In the genomic region with DNA sequence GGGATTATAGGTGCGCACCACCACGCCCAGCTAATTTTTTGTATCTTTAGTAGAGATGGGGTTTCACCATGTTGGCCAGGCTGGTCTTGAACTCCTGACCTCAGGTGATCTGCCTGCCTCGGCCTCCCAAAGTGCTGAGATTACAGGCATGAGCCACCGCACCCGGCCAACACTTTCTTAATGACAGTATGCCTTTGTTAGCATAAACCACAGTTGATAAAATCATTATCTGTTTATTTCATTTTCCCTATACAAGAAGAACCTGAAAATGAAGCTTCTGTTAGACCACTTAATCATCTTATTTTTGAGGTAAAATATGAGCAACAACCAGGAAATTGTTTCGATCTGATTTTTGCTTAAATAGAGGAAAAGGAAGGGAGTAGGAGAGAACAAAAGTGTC, we compare ENCODE assay signal across 8 cellular contexts. TPM values are rescaled to one million over a fixed set of nuclear protein-coding genes. Genes with fewer than 3 reads are reported as not detected.
DNase-seq lines count a peak whose midpoint lies in the region; ATAC-seq lines count a peak whose summit lies in the region.
"Not testable (repeated sequence)": the region's sequence is repeated elsewhere in the genome, so short reads cannot be mapped to it uniquely, and the experiment has no call there.

No MANE protein-coding gene starts in this region.

- peak overlapping the region; percentile 33 for H3K27ac ChIP-seq in CD4-positive, CD25-positive, alpha-beta regulatory T cell (ENCODE audit: insufficient read depth, low read length, poor library complexity, severe bottlenecking)
- peak overlapping the region; percentile 29 for H3K27ac ChIP-seq in naive thymus-derived CD4-positive, alpha-beta T cell (ENCODE audit: low read depth, low read length)

- H3K4me3 Mint-ChIP-seq in CD4-positive, CD25-positive, alpha-beta regulatory T cell = peak overlapping the region in 1 of 4 donors; percentile 12
- H3K4me3 Mint-ChIP-seq in T-cell; activated CD4-positive, alpha-beta memory T cell treated with anti-CD3 and anti-CD28 coated beads for 36 hours; activated naive CD4-positive, alpha-beta T cell treated with anti-CD3 and anti-CD28 coated beads, Interleukin-2, amount 10 ng/mL, durations not matched to agents 7 days and 5 days; central memory CD8-positive, alpha-beta T cell; naive thymus-derived CD4-positive, alpha-beta T cell; stimulated activated effector memory CD8-positive, alpha-beta T cell treated with anti-CD3 and anti-CD28 coated beads, Interleukin-12 subunit alpha, Interleukin-12 subunit beta, amount 100 ng/mL, for 72 hours: not testable (repeated sequence)
- peak overlapping the region; percentile 21 for H3K4me3 Mint-ChIP-seq in activated T-cell treated with anti-CD3 and anti-CD28 coated beads, Interleukin-2, amount 50 U/mL, for 4 hours

- H3K4me1 ChIP-seq in CD4-positive, CD25-positive, alpha-beta regulatory T cell (ENCODE audit: control insufficient read depth, insufficient read depth, low read length, poor library complexity, severe bottlenecking) = peaks cover 24% of the 10 kb centered on the region
- H3K4me1 ChIP-seq in naive thymus-derived CD4-positive, alpha-beta T cell (ENCODE audit: control insufficient read depth in 2 of 2, insufficient read depth in 2 of 2, low read length in 2 of 2) = peaks cover 22 to 24% of the 10 kb centered on the region in 2 donors

- H3K9me3 Mint-ChIP-seq in CD4-positive, CD25-positive, alpha-beta regulatory T cell; T-cell; activated CD4-positive, alpha-beta memory T cell treated with anti-CD3 and anti-CD28 coated beads for 36 hours; activated T-cell treated with anti-CD3 and anti-CD28 coated beads, Interleukin-2, amount 50 U/mL, for 4 hours; activated naive CD4-positive, alpha-beta T cell treated with anti-CD3 and anti-CD28 coated beads, Interleukin-2, amount 10 ng/mL, durations not matched to agents 7 days and 5 days; central memory CD8-positive, alpha-beta T cell; naive thymus-derived CD4-positive, alpha-beta T cell; stimulated activated effector memory CD8-positive, alpha-beta T cell treated with anti-CD3 and anti-CD28 coated beads, Interleukin-12 subunit alpha, Interleukin-12 subunit beta, amount 100 ng/mL, for 72 hours: not testable (repeated sequence)

- not testable (repeated sequence) for H3K36me3 ChIP-seq in CD4-positive, CD25-positive, alpha-beta regulatory T cell (ENCODE audit: control insufficient read depth, insufficient read depth, low read length); naive thymus-derived CD4-positive, alpha-beta T cell (ENCODE audit: control insufficient read depth in 2 of 3, insufficient read depth in 3 of 3, low read length in 3 of 3)

- intact Hi-C loops in activated CD4-positive, alpha-beta memory T cell treated with anti-CD3 and anti-CD28 coated beads for 36 hours (cut with micrococcal nuclease) = loop anchor here (2.0 to 10.0 kb wide), 5 partner anchors 57 to 955 kb away; a partner anchor contains a TSS
- intact Hi-C loops in naive thymus-derived CD4-positive, alpha-beta T cell (cut with micrococcal nuclease) = loop anchor here (2.0 to 10.0 kb wide), 11 partner anchors 31 to 955 kb away; a partner anchor contains a TSS

- not testable (repeated sequence) for DNase-seq in CD4-positive, CD25-positive, alpha-beta regulatory T cell; T-cell; activated T-cell treated with anti-CD3 and anti-CD28 coated beads, Interleukin-2, amount 50 U/mL, for 4 hours; activated naive CD4-positive, alpha-beta T cell treated with anti-CD3 and anti-CD28 coated beads, Interleukin-2, amount 10 ng/mL, durations not matched to agents 7 days and 5 days; central memory CD8-positive, alpha-beta T cell (ENCODE audit: low spot score in 2 of 2); naive thymus-derived CD4-positive, alpha-beta T cell; stimulated activated effector memory CD8-positive, alpha-beta T cell treated with anti-CD3 and anti-CD28 coated beads, Interleukin-12 subunit alpha, Interleukin-12 subunit beta, amount 100 ng/mL, for 72 hours (ENCODE audit: low spot score in 2 of 2)
- DNase-seq in activated CD4-positive, alpha-beta memory T cell treated with anti-CD3 and anti-CD28 coated beads for 36 hours = peak; percentile 36

- CTCF ChIA-PET in T-cell (lab: Charles Lee) = interaction anchor here in 1 of 2 donors (0.6 to 1.1 kb wide), 2 partner anchors 30 to 89 kb away, joined by 3 to 8 read pairs; a partner anchor contains a TSS
- CTCF ChIA-PET in activated CD4-positive, alpha-beta memory T cell treated with anti-CD3 and anti-CD28 coated beads for 36 hours (lab: Charles Lee) = interaction anchor here (1.0 kb wide), 1 partner anchor 10 kb away, joined by 4 read pairs; no protein-coding TSS in a partner anchor
- CTCF ChIA-PET in activated naive CD4-positive, alpha-beta T cell treated with anti-CD3 and anti-CD28 coated beads, Interleukin-2, amount 10 ng/mL, durations not matched to agents 7 days and 5 days (lab: Charles Lee); naive thymus-derived CD4-positive, alpha-beta T cell (lab: Charles Lee): not testable (repeated sequence)

- POLR2A ChIA-PET in T-cell (lab: Charles Lee) = interaction anchor here in 1 of 2 donors (0.7 to 1.2 kb wide), 2 partner anchors 10 to 919 kb away, joined by 3 to 13 read pairs; no protein-coding TSS in a partner anchor
- POLR2A ChIA-PET in activated CD4-positive, alpha-beta memory T cell treated with anti-CD3 and anti-CD28 coated beads for 36 hours (lab: Charles Lee) = not testable (repeated sequence)
- POLR2A ChIA-PET in naive thymus-derived CD4-positive, alpha-beta T cell (lab: Charles Lee) = interaction anchor here (1.6 to 3.1 kb wide), 3 partner anchors 10 to 31 kb away, joined by 3 to 29 read pairs (median 13); a partner anchor contains a TSS

- H3K27ac Mint-ChIP-seq in CD4-positive, CD25-positive, alpha-beta regulatory T cell = peak overlapping the region; percentile 78 to 83 (median 82)
- peak overlapping the region; percentile 74 to 92 for H3K27ac Mint-ChIP-seq in T-cell
- peak overlapping the region; percentile 79 for H3K27ac Mint-ChIP-seq in activated CD4-positive, alpha-beta memory T cell treated with anti-CD3 and anti-CD28 coated beads for 36 hours
- H3K27ac Mint-ChIP-seq in activated naive CD4-positive, alpha-beta T cell treated with anti-CD3 and anti-CD28 coated beads, Interleukin-2, amount 10 ng/mL, durations not matched to agents 7 days and 5 days = peak overlapping the region; percentile 55
- peak overlapping the region; percentile 58 for H3K27ac Mint-ChIP-seq in central memory CD8-positive, alpha-beta T cell (ENCODE audit: low read depth)
- H3K27ac Mint-ChIP-seq in naive thymus-derived CD4-positive, alpha-beta T cell = peak overlapping the region; percentile 54 to 98 (median 69)
- H3K27ac Mint-ChIP-seq in stimulated activated effector memory CD8-positive, alpha-beta T cell treated with anti-CD3 and anti-CD28 coated beads, Interleukin-12 subunit alpha, Interleukin-12 subunit beta, amount 100 ng/mL, for 72 hours = peak overlapping the region; percentile 87

- peaks cover 26% of the 10 kb centered on the region for H3K36me3 Mint-ChIP-seq in CD4-positive, CD25-positive, alpha-beta regulatory T cell
- H3K36me3 Mint-ChIP-seq in T-cell = peaks cover 10% of the 10 kb centered on the region
- not testable (repeated sequence) for H3K36me3 Mint-ChIP-seq in activated CD4-positive, alpha-beta memory T cell treated with anti-CD3 and anti-CD28 coated beads for 36 hours; activated T-cell treated with anti-CD3 and anti-CD28 coated beads, Interleukin-2, amount 50 U/mL, for 4 hours (ENCODE audit: insufficient read depth); stimulated activated effector memory CD8-positive, alpha-beta T cell treated with anti-CD3 and anti-CD28 coated beads, Interleukin-12 subunit alpha, Interleukin-12 subunit beta, amount 100 ng/mL, for 72 hours
- H3K36me3 Mint-ChIP-seq in activated naive CD4-positive, alpha-beta T cell treated with anti-CD3 and anti-CD28 coated beads, Interleukin-2, amount 10 ng/mL, durations not matched to agents 7 days and 5 days = peaks cover 16% of the 10 kb centered on the region
- peaks cover 16% of the 10 kb centered on the region for H3K36me3 Mint-ChIP-seq in central memory CD8-positive, alpha-beta T cell (ENCODE audit: insufficient read depth)
- peaks cover 0 to 23% (median 13%) of the 10 kb centered on the region in 5 donors for H3K36me3 Mint-ChIP-seq in naive thymus-derived CD4-positive, alpha-beta T cell

- H3K4me3 ChIP-seq in CD4-positive, CD25-positive, alpha-beta regulatory T cell (ENCODE audit: low read depth, low read length); naive thymus-derived CD4-positive, alpha-beta T cell (ENCODE audit: low read length): not testable (repeated sequence)

- not testable (repeated sequence) for H3K9me3 ChIP-seq in CD4-positive, CD25-positive, alpha-beta regulatory T cell (ENCODE audit: control insufficient read depth in 2 of 2, low read length in 2 of 2); naive thymus-derived CD4-positive, alpha-beta T cell (ENCODE audit: control insufficient read depth in 2 of 3, low read length in 3 of 3)

- not testable (repeated sequence) for ATAC-seq in CD4-positive, CD25-positive, alpha-beta regulatory T cell (ENCODE audit: low read depth in 2 of 2); T-cell (replicated peaks in 1 of 4); central memory CD8-positive, alpha-beta T cell (replicated peaks; ENCODE audit: extremely low read depth, poor library complexity, severe bottlenecking); naive thymus-derived CD4-positive, alpha-beta T cell; stimulated activated effector memory CD8-positive, alpha-beta T cell treated with anti-CD3 and anti-CD28 coated beads, Interleukin-12 subunit alpha, Interleukin-12 subunit beta, amount 100 ng/mL, for 72 hours
- ATAC-seq in activated T-cell treated with anti-CD3 and anti-CD28 coated beads, Interleukin-2, amount 50 U/mL, for 4 hours = peak; percentile 42 to 51

- H3K4me1 Mint-ChIP-seq in CD4-positive, CD25-positive, alpha-beta regulatory T cell = peaks cover 6 to 59% (median 35%) of the 10 kb centered on the region in 4 donors
- peaks cover 49 to 56% (median 50%) of the 10 kb centered on the region in 3 donors for H3K4me1 Mint-ChIP-seq in T-cell
- H3K4me1 Mint-ChIP-seq in activated CD4-positive, alpha-beta memory T cell treated with anti-CD3 and anti-CD28 coated beads for 36 hours (ENCODE audit: low read depth) = peaks cover 57% of the 10 kb centered on the region
- H3K4me1 Mint-ChIP-seq in activated T-cell treated with anti-CD3 and anti-CD28 coated beads, Interleukin-2, amount 50 U/mL, for 4 hours (ENCODE audit: low read depth) = peaks cover 52% of the 10 kb centered on the region
- peaks cover 40% of the 10 kb centered on the region for H3K4me1 Mint-ChIP-seq in activated naive CD4-positive, alpha-beta T cell treated with anti-CD3 and anti-CD28 coated beads, Interleukin-2, amount 10 ng/mL, durations not matched to agents 7 days and 5 days
- H3K4me1 Mint-ChIP-seq in central memory CD8-positive, alpha-beta T cell = peaks cover 29% of the 10 kb centered on the region
- peaks cover 13 to 62% (median 45%) of the 10 kb centered on the region in 7 donors for H3K4me1 Mint-ChIP-seq in naive thymus-derived CD4-positive, alpha-beta T cell
- H3K4me1 Mint-ChIP-seq in stimulated activated effector memory CD8-positive, alpha-beta T cell treated with anti-CD3 and anti-CD28 coated beads, Interleukin-12 subunit alpha, Interleukin-12 subunit beta, amount 100 ng/mL, for 72 hours = peaks cover 22% of the 10 kb centered on the region

- not testable (repeated sequence) for H3K27me3 ChIP-seq in CD4-positive, CD25-positive, alpha-beta regulatory T cell (ENCODE audit: control insufficient read depth, insufficient read depth, low read length); naive thymus-derived CD4-positive, alpha-beta T cell (ENCODE audit: control insufficient read depth in 2 of 2, insufficient read depth in 2 of 2, low read length in 2 of 2)

- not testable (repeated sequence) for H3K27me3 Mint-ChIP-seq in CD4-positive, CD25-positive, alpha-beta regulatory T cell; T-cell; activated CD4-positive, alpha-beta memory T cell treated with anti-CD3 and anti-CD28 coated beads for 36 hours; activated T-cell treated with anti-CD3 and anti-CD28 coated beads, Interleukin-2, amount 50 U/mL, for 4 hours (ENCODE audit: low read depth); activated naive CD4-positive, alpha-beta T cell treated with anti-CD3 and anti-CD28 coated beads, Interleukin-2, amount 10 ng/mL, durations not matched to agents 7 days and 5 days; central memory CD8-positive, alpha-beta T cell; naive thymus-derived CD4-positive, alpha-beta T cell

RNA-seq across cellular contexts. Expression of a gene that starts 21.8 kb away (rescaled TPM):
- total RNA-seq in CD4-positive, CD25-positive, alpha-beta regulatory T cell = 74.3 TPM
- 10 to 100 TPM; 34.9 to 69.5 (median 44.0) TPM for polyA plus RNA-seq in CD4-positive, CD25-positive, alpha-beta regulatory T cell
- total RNA-seq in T-cell = 10 to 100 TPM; 34.2 to 80.9 (median 44.6) TPM
- 10 to 100 TPM; 13.1 to 15.5 TPM for total RNA-seq in activated CD4-positive, alpha-beta memory T cell treated with anti-CD3 and anti-CD28 coated beads for 36 hours
- total RNA-seq in activated T-cell treated with anti-CD3 and anti-CD28 coated beads, Interleukin-2, amount 50 U/mL, for 4 hours = 1 to 10 TPM; 3.7 to 5.4 (median 5.2) TPM
- total RNA-seq in naive thymus-derived CD4-positive, alpha-beta T cell = 10 to 100 TPM; 16.4 to 64.6 (median 39.5) TPM
- polyA plus RNA-seq in naive thymus-derived CD4-positive, alpha-beta T cell = 10 to 100 TPM; 55.8 to 63.5 TPM

RNA-seq across cellular contexts. Expression of a gene that starts 30.4 kb away (rescaled TPM):
- total RNA-seq in CD4-positive, CD25-positive, alpha-beta regulatory T cell = 47.5 TPM
- polyA plus RNA-seq in CD4-positive, CD25-positive, alpha-beta regulatory T cell = 10 to 100 TPM; 16.6 to 25.3 (median 19.3) TPM
- 10 to 100 TPM; 18.5 to 35.4 (median 21.6) TPM for total RNA-seq in T-cell
- total RNA-seq in activated CD4-positive, alpha-beta memory T cell treated with anti-CD3 and anti-CD28 coated beads for 36 hours = 10 to 100 TPM; 16.2 to 17.3 TPM
- total RNA-seq in activated T-cell treated with anti-CD3 and anti-CD28 coated beads, Interleukin-2, amount 50 U/mL, for 4 hours = 10 to 100 TPM; 12.8 to 20.6 (median 14.8) TPM
- 10 to 100 TPM; 20.8 to 31.7 (median 25.4) TPM for total RNA-seq in naive thymus-derived CD4-positive, alpha-beta T cell
- 10 to 100 TPM; 24.7 to 46.0 TPM for polyA plus RNA-seq in naive thymus-derived CD4-positive, alpha-beta T cell
